In the genomic region with DNA sequence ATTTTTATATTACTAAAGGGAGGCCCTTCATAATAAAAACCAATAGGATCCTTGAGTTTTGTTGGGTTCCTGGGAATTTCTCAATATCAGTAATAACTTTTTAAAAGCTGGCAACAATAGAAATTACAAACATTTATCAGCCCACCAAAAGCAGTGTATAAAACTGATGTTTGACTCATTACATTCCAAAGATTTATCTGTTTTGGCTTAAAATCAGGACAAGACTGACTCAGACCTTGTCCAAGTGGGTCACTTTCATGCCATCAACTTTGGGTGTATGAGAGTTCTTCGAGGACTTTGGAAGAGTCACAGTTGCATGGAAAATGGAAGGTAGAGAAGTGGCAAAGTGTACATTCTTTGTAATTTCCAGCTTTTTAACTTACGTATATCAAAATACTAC, we compare ENCODE assay signal across 1 cellular context.
TF ChIP-seq lines count a peak whose summit lies in the region.

No MANE protein-coding gene starts in this region.

TF ChIP-seq in HEK293, 187 proteins besides CTCF, POLR2A, EP300 and RAD21 (continued from another document):
- TF ChIP-seq, protein P1, sequence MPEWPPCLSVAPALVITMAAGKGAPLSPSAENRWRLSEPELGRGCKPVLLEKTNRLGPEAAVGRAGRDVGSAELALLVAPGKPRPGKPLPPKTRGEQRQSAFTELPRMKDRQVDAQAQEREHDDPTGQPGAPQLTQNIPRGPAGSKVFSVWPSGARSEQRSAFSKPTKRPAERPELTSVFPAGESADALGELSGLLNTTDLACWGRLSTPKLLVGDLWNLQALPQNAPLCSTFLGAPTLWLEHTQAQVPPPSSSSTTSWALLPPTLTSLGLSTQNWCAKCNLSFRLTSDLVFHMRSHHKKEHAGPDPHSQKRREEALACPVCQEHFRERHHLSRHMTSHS (tag by site-specific recombination; IDR thresholded peaks at IDR 0.05): no peak
- TF ChIP-seq ZNF792 (tag by site-specific recombination; IDR thresholded peaks at IDR 0.05) (no peak), GLIS1 (tag by site-specific recombination; IDR thresholded peaks at IDR 0.05) (no peak), ZNF112 (tag by site-specific recombination; IDR thresholded peaks at IDR 0.05) (no peak)
